16 cellular contexts compared by ENCODE assay signal in the genomic region with DNA sequence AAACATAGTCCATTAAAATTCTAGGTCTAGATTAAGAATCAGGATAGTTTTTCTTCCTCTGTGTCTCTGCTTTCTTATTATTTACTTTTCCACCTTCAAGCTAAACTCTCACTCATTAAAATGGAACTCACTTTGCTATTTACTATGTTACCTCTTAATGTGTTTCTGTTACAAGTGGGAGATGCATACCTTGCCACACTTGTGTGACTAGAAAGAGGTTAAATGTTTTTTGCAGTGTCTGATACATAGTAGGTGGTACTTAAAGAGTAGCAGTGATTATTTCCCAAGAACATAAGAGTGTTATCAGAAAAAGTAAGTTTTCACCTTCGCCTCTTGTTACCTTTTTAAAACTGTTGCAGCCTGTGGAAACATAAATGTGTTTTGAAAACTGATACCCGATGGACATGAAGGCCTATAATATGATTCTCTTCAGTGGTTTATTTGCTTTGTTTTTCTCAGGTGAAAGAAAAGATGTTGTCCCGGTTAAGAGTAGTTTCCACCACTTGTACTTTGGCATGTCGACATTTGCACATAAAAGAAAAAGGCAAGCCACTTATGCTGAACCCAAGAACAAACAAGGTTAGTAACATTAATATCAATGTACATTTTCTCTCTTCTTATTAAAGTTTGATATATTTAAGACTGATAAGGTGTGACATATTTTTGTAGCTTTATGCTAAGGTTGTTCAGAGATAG.
"Had no signal": no experiment of that assay in that cellular context is flagged by ENCODE, and none has a peak within 500 bp of the region (broad histone marks: within the 10 kb centered on the region; RNA-seq: fewer than 3 reads in every experiment).

No MANE protein-coding gene starts in this region.

- H3K4me3 Mint-ChIP-seq: activated CD4-positive, alpha-beta T cell treated with anti-CD3 and anti-CD28 coated beads for 36 hours; activated naive CD8-positive, alpha-beta T cell; brain; central memory CD8-positive, alpha-beta T cell; effector memory CD8-positive, alpha-beta T cell; T-cell had no signal

- H3K4me3 ChIP-seq: right atrium auricular region, skin epidermis, tibial artery had no signal

- H3K4me1 ChIP-seq: right atrium auricular region, tibial artery had no signal

- DNase-seq: activated CD4-positive, alpha-beta T cell treated with anti-CD3 and anti-CD28 coated beads for 36 hours; amygdala; effector memory CD8-positive, alpha-beta T cell; hippocampal formation; kidney glomerular epithelial cell; posterior cingulate gyrus; T-cell; T1000; tibial artery had no signal

- H3K27me3 ChIP-seq: right atrium auricular region, tibial artery had no signal

- H3K9me3 ChIP-seq: right atrium auricular region, tibial artery had no signal

- H3K27ac Mint-ChIP-seq: activated CD4-positive, alpha-beta T cell treated with anti-CD3 and anti-CD28 coated beads for 36 hours; activated naive CD8-positive, alpha-beta T cell; activated T-helper 2 cell treated with anti-CD3 and anti-CD28 coated beads, Interferon-gamma antibody, Interleukin-2, Interleukin-4, amounts not matched to agents 10 μg/mL and 5 μg/mL and 100 μg/mL, durations not matched to agents 14 hours and 24 hours and 36 hours; brain; effector memory CD8-positive, alpha-beta T cell; T-cell had no signal

- H3K4me1 Mint-ChIP-seq: brain had no signal

- H3K9me3 Mint-ChIP-seq: central memory CD8-positive, alpha-beta T cell; effector memory CD8-positive, alpha-beta T cell; T-cell had no signal

- H3K27ac ChIP-seq: right atrium auricular region, skin epidermis, tibial artery, VCaP had no signal

- H3K27me3 Mint-ChIP-seq: activated CD4-positive, alpha-beta T cell treated with anti-CD3 and anti-CD28 coated beads for 36 hours; activated naive CD8-positive, alpha-beta T cell; brain; central memory CD8-positive, alpha-beta T cell; effector memory CD8-positive, alpha-beta T cell; T-cell had no signal
